Comparison of ENCODE assay signal across 9 cellular contexts in genomic region chr3:128698211-128699011, GRCh38. TPM values are rescaled to one million over a fixed set of nuclear protein-coding genes. Genes with fewer than 3 reads are reported as not detected.
A peak's percentile ranks its signal among the peaks of the same experiment; 100 is the strongest.
DNase-seq lines count a peak whose midpoint lies in the region; ATAC-seq, FAIRE-seq and TF ChIP-seq lines count a peak whose summit lies in the region.
"Had no signal": no experiment of that assay in that cellular context is flagged by ENCODE, and none has a peak within 500 bp of the region (broad histone marks: within the 10 kb centered on the region; RNA-seq: fewer than 3 reads in every experiment).

No MANE protein-coding gene starts in this region.

- no peak for TF ChIP-seq CTCF in SK-N-SH (IDR thresholded peaks at IDR 0.05)
- TF ChIP-seq CTCF in VCaP (conservative IDR thresholded peaks at IDR 0.05) = no peak
- no peak for TF ChIP-seq CTCF in dorsolateral prefrontal cortex (IDR thresholded peaks at IDR 0.05 in 54 of 56, conservative IDR thresholded peaks at IDR 0.05 in 2 of 56; ENCODE audit: low read depth in 1 of 56, partially characterized antibody in 56 of 56)
- no peak for TF ChIP-seq CTCF in HepG2 (CRISPR knock-in tag; IDR thresholded peaks at IDR 0.05)

- peaks cover 5% of the 10 kb centered on the region for H3K4me1 Mint-ChIP-seq in stimulated activated memory B cell treated with anti-CD40 and anti-IgM and Interleukin-4, amounts not matched to agents 10 μg/mL and 1 μg/mL and 100 μg/mL, for 72 hours

- no peaks in the 10 kb centered on the region for H3K9me2 ChIP-seq in SK-N-SH

- FAIRE-seq in HepG2 (lab: Jason Lieb, UNC) = no peak

- H3K36me3 ChIP-seq in SK-N-SH (replicated peaks in 1 of 2; ENCODE audit: control insufficient read depth in 1 of 2, insufficient read depth in 2 of 2, low read length in 1 of 2) (no peaks in the 10 kb centered on the region), HepG2 (replicated peaks in 1 of 2; ENCODE audit: control insufficient read depth in 1 of 2, insufficient read depth in 2 of 2, low read length in 2 of 2) (no peaks in the 10 kb centered on the region)

- no peak for TF ChIP-seq EP300 in SK-N-SH (IDR thresholded peaks at IDR 0.05; ENCODE audit: borderline replicate concordance in 1 of 2, low read depth in 1 of 2, low read length in 1 of 2)
- no peak for TF ChIP-seq EP300 in HepG2 (IDR thresholded peaks at IDR 0.05; ENCODE audit: low read depth in 2 of 2, low read length in 2 of 2)
- TF ChIP-seq EP300 in HepG2 (CRISPR knock-in tag; IDR thresholded peaks at IDR 0.05; ENCODE audit: borderline replicate concordance) = no peak

- peak overlapping the region; percentile 17 for H3K27ac Mint-ChIP-seq in stimulated activated memory B cell treated with anti-CD40 and anti-IgM and Interleukin-4, amounts not matched to agents 10 μg/mL and 1 μg/mL and 100 μg/mL, for 72 hours

- H3K27ac ChIP-seq in SK-N-SH (ENCODE audit: low read depth in 2 of 2, low read length in 1 of 2) (no peak overlapping the region), VCaP (peak overlapping the region; percentile 74), dorsolateral prefrontal cortex (peak overlapping the region in 57 of 59 donors; percentile 27 to 92 (median 77)), HepG2 (ENCODE audit: extremely low read length, insufficient read depth, low read length) (no peak overlapping the region)

- POLR2A ChIA-PET in SK-N-SH (lab: Yijun Ruan, JAX) (no interaction called here), HepG2 (lab: Yijun Ruan, JAX) (no interaction called here)

- no peak for ATAC-seq in SK-N-SH treated with all-trans-retinoic acid at 6 μM for 48 hours
- ATAC-seq in HepG2 = peak; percentile 89
- ATAC-seq in stimulated activated memory B cell treated with anti-CD40 and anti-IgM and Interleukin-4, amounts not matched to agents 10 μg/mL and 1 μg/mL and 100 μg/mL, for 72 hours = peak; percentile 56
- no peak for ATAC-seq in HG02981 (IDR thresholded peaks at IDR 0.05; ENCODE audit: unreplicated experiment)

- peak overlapping the region; percentile 77 for H3K4me3 Mint-ChIP-seq in stimulated activated memory B cell treated with anti-CD40 and anti-IgM and Interleukin-4, amounts not matched to agents 10 μg/mL and 1 μg/mL and 100 μg/mL, for 72 hours

- no peaks in the 10 kb centered on the region for H3F3A ChIP-seq in SK-N-SH (replicated peaks; ENCODE audit: insufficient read depth)

- H3K9ac ChIP-seq in SK-N-SH = no peak overlapping the region
- H3K9ac ChIP-seq in HepG2 (ENCODE audit: insufficient read depth, low read depth, low read length) = no peak overlapping the region

- no peak overlapping the region for H3K4me3 ChIP-seq in SK-N-SH (ENCODE audit: low read depth in 2 of 2, low read length in 1 of 2)
- peak overlapping the region; percentile 41 to 85 (median 67) for H3K4me3 ChIP-seq in dorsolateral prefrontal cortex
- H3K4me3 ChIP-seq in HepG2 (replicated peaks in 1 of 3; ENCODE audit: insufficient read depth in 1 of 3, low read depth in 2 of 3, low read length in 3 of 3) = peak overlapping the region in 2 of 3 experiments; percentile 48 to 68; a peak in 4 of 6 replicates

- H3K4me2 ChIP-seq in SK-N-SH (no peak overlapping the region), HepG2 (ENCODE audit: low read depth, low read length) (peak overlapping the region; percentile 82)

- peaks cover 0 to 16% of the 10 kb centered on the region in 2 experiments; a peak in 2 of 4 replicates for H3K4me1 ChIP-seq in SK-N-SH (ENCODE audit: control insufficient read depth in 1 of 2, insufficient read depth in 2 of 2, low read depth in 1 of 2, low read length in 1 of 2)
- peaks cover 5% of the 10 kb centered on the region for H3K4me1 ChIP-seq in HepG2 (ENCODE audit: insufficient read depth, low read length)

- H3K9me3 Mint-ChIP-seq in stimulated activated memory B cell treated with anti-CD40 and anti-IgM and Interleukin-4, amounts not matched to agents 10 μg/mL and 1 μg/mL and 100 μg/mL, for 72 hours = no peaks in the 10 kb centered on the region

- in situ Hi-C loops in HepG2 (cut with HindIII; ENCODE audit: extremely low pct_ligation_motif_present, low pct_unique_long_range_greater_than_20kb) = no loop called here

- DNase-seq in SK-N-SH (peak; percentile 30), dorsolateral prefrontal cortex (peak in 7 of 10 donors; percentile 36 to 65 (median 48)), HepG2 (ENCODE audit: low spot score) (no peak), RKO (ENCODE audit: low spot score) (no peak)
- DNase-seq: DND-41 had no signal

- intact Hi-C loops in dorsolateral prefrontal cortex (cut with DNase I) = loop anchor here in 1 of 2 donors (1.0 kb wide), 1 partner anchor 17 kb away; no protein-coding TSS in a partner anchor
- intact Hi-C loops in HepG2 (cut with micrococcal nuclease; ENCODE audit: unreplicated experiment) = no loop called here

- no peaks in the 10 kb centered on the region for H3K27me3 ChIP-seq in SK-N-SH (ENCODE audit: insufficient read depth)
- no peaks in the 10 kb centered on the region for H3K27me3 ChIP-seq in dorsolateral prefrontal cortex
- peaks cover 0 to 9% of the 10 kb centered on the region in 2 experiments; a peak in 1 of 5 replicates for H3K27me3 ChIP-seq in HepG2 (ENCODE audit: control insufficient read depth in 1 of 2, insufficient read depth in 2 of 2, low read length in 2 of 2)

- H3K9me3 ChIP-seq in SK-N-SH = no peaks in the 10 kb centered on the region
- no peaks in the 10 kb centered on the region for H3K9me3 ChIP-seq in HepG2 (ENCODE audit: low read length)

- WGBS in SK-N-SH (ENCODE audit: low lambda C conversion rate) = 88% methylated on average over 29 of the region's 53 CpGs
- 58% methylated on average over 30 of the region's 53 CpGs for WGBS in HepG2 (ENCODE audit: low lambda C conversion rate)

- H3K79me2 ChIP-seq in SK-N-SH (ENCODE audit: insufficient read depth) = no peaks in the 10 kb centered on the region
- no peaks in the 10 kb centered on the region for H3K79me2 ChIP-seq in HepG2 (ENCODE audit: insufficient read depth, low read length)

- H3K27me3 Mint-ChIP-seq in stimulated activated memory B cell treated with anti-CD40 and anti-IgM and Interleukin-4, amounts not matched to agents 10 μg/mL and 1 μg/mL and 100 μg/mL, for 72 hours = peaks cover 9% of the 10 kb centered on the region

- H4K20me1 ChIP-seq in SK-N-SH (ENCODE audit: insufficient read depth) (no peaks in the 10 kb centered on the region), HepG2 (ENCODE audit: insufficient read depth, low read length) (no peaks in the 10 kb centered on the region)

- CTCF ChIA-PET in SK-N-SH (lab: Yijun Ruan, JAX) = no interaction called here
- CTCF ChIA-PET in HepG2 (lab: Yijun Ruan, JAX; ENCODE audit: low intra/inter-chr PET ratio, low total read pairs) = no interaction called here

- H3K36me3 Mint-ChIP-seq in stimulated activated memory B cell treated with anti-CD40 and anti-IgM and Interleukin-4, amounts not matched to agents 10 μg/mL and 1 μg/mL and 100 μg/mL, for 72 hours = no peaks in the 10 kb centered on the region

- no peak for TF ChIP-seq POLR2A in HepG2 (IDR thresholded peaks at IDR 0.05; ENCODE audit: insufficient read depth in 1 of 2, low read depth in 2 of 2, low read length in 2 of 2)

- TF ChIP-seq RAD21 in SK-N-SH (IDR thresholded peaks at IDR 0.05; ENCODE audit: low read length) = no peak
- TF ChIP-seq RAD21 in HepG2 (CRISPR knock-in tag; IDR thresholded peaks at IDR 0.05) = no peak

- H2AFZ ChIP-seq in SK-N-SH (ENCODE audit: low read depth) (no peak overlapping the region), HepG2 (ENCODE audit: low read length) (no peak overlapping the region)

- BruUV-seq in HepG2 (replicated peaks; lab: Mats Ljungman, UMichigan) = no TSS peak

RNA-seq across cellular contexts. Expression of gene RAB7A, which starts 27.6 kb away (rescaled TPM):
- polyA plus RNA-seq in SK-N-SH (2012; rRNA removed) (271 and 329 TPM in 2 replicates), HepG2 (2011; rRNA removed) (151 and 182 TPM in 2 replicates)
- polyA plus RNA-seq in SK-N-SH (2012; cell fraction: cytosol; rRNA removed) = 329 and 346 TPM in 2 replicates
- 86.6 and 91.2 TPM in 2 replicates for polyA plus RNA-seq in SK-N-SH (2012; cell fraction: nucleus; rRNA removed)
- total RNA-seq in dorsolateral prefrontal cortex (100 to 1,000 TPM; 221 to 378 (median 299) TPM), HepG2 (2016; rRNA removed; fragmentation: Illumina TruSeq; extraction: Trizol) (26.5 and 49.0 TPM in 2 replicates)
- total RNA-seq in HepG2 (2016; cell fraction: cytosol; rRNA removed; fragmentation: Illumina TruSeq; extraction: Trizol; ENCODE audit: low read depth) = 38.7 and 41.1 TPM in 2 replicates
- total RNA-seq in HepG2 (2016; cell fraction: insoluble cytoplasmic fraction; rRNA removed; fragmentation: Illumina TruSeq; extraction: Trizol) = 28.3 and 46.8 TPM in 2 replicates
- 17.9 and 21.7 TPM in 2 replicates for total RNA-seq in HepG2 (2016; cell fraction: membrane; rRNA removed; fragmentation: Illumina TruSeq; extraction: Trizol)
- total RNA-seq in HepG2 (2016; cell fraction: nucleus; rRNA removed; fragmentation: Illumina TruSeq; extraction: Trizol) = 23.4 and 24.9 TPM in 2 replicates
- 150 and 192 TPM in 2 replicates for polyA plus RNA-seq in HepG2 (2011; cell fraction: cytosol; rRNA removed)
- 22.3 and 35.1 TPM in 2 replicates for polyA plus RNA-seq in HepG2 (2011; cell fraction: nucleus; rRNA removed)
- 113 and 143 TPM in 2 replicates for polyA plus RNA-seq in HepG2 (2012)
- 9.2 and 10.5 TPM in 2 replicates for polyA plus RNA-seq in HepG2 (2016; cell fraction: cytosol; fragmentation: Illumina TruSeq; extraction: Trizol; ENCODE audit: low read depth)
- polyA plus RNA-seq in HepG2 (2016; cell fraction: insoluble cytoplasmic fraction; fragmentation: Illumina TruSeq; extraction: Trizol; ENCODE audit: low read depth) = 212 and 261 TPM in 2 replicates
- 28.1 and 31.8 TPM in 2 replicates for polyA plus RNA-seq in HepG2 (2016; cell fraction: membrane; fragmentation: Illumina TruSeq; extraction: Trizol; ENCODE audit: low read depth)
- polyA plus RNA-seq in HepG2 (2016; cell fraction: nucleus; fragmentation: Illumina TruSeq; extraction: Trizol; ENCODE audit: insufficient read depth, low read depth) = 82.8 and 96.0 TPM in 2 replicates
- polyA minus RNA-seq in HepG2 (2011; rRNA and poly(A)+ RNA removed; ENCODE audit: low replicate concordance) = 149 and 160 TPM in 2 replicates
- polyA minus RNA-seq in HepG2 (2011; cell fraction: cytosol; rRNA and poly(A)+ RNA removed) = 58.7 and 72.0 TPM in 2 replicates
- polyA minus RNA-seq in HepG2 (2011; cell fraction: nucleus; rRNA and poly(A)+ RNA removed) = 34.9 and 44.1 TPM in 2 replicates

RNA-seq across cellular contexts. Expression of gene RPN1, which starts 47.8 kb away (rescaled TPM):
- polyA plus RNA-seq in SK-N-SH (2012; rRNA removed) (162 and 183 TPM in 2 replicates), HepG2 (2011; rRNA removed) (243 and 290 TPM in 2 replicates)
- polyA plus RNA-seq in SK-N-SH (2012; cell fraction: cytosol; rRNA removed) = 140 and 172 TPM in 2 replicates
- polyA plus RNA-seq in SK-N-SH (2012; cell fraction: nucleus; rRNA removed) = 92.3 and 140 TPM in 2 replicates
- total RNA-seq in dorsolateral prefrontal cortex (100 to 1,000 TPM in 12 of 120 experiments, 10 to 100 TPM in 108; 67.6 to 110 (median 88.8) TPM), HepG2 (2016; rRNA removed; fragmentation: Illumina TruSeq; extraction: Trizol) (158 and 342 TPM in 2 replicates)
- total RNA-seq in HepG2 (2016; cell fraction: cytosol; rRNA removed; fragmentation: Illumina TruSeq; extraction: Trizol; ENCODE audit: low read depth) = 95.2 and 99.3 TPM in 2 replicates
- total RNA-seq in HepG2 (2016; cell fraction: insoluble cytoplasmic fraction; rRNA removed; fragmentation: Illumina TruSeq; extraction: Trizol) = 156 and 336 TPM in 2 replicates
- total RNA-seq in HepG2 (2016; cell fraction: membrane; rRNA removed; fragmentation: Illumina TruSeq; extraction: Trizol) = 158 and 173 TPM in 2 replicates
- 246 and 283 TPM in 2 replicates for total RNA-seq in HepG2 (2016; cell fraction: nucleus; rRNA removed; fragmentation: Illumina TruSeq; extraction: Trizol)
- polyA plus RNA-seq in HepG2 (2011; cell fraction: cytosol; rRNA removed) = 241 and 251 TPM in 2 replicates
- 102 and 103 TPM in 2 replicates for polyA plus RNA-seq in HepG2 (2011; cell fraction: nucleus; rRNA removed)
- polyA plus RNA-seq in HepG2 (2012) = 136 and 184 TPM in 2 replicates
- 84.9 and 88.7 TPM in 2 replicates for polyA plus RNA-seq in HepG2 (2016; cell fraction: cytosol; fragmentation: Illumina TruSeq; extraction: Trizol; ENCODE audit: low read depth)
- polyA plus RNA-seq in HepG2 (2016; cell fraction: insoluble cytoplasmic fraction; fragmentation: Illumina TruSeq; extraction: Trizol; ENCODE audit: low read depth) = 124 and 131 TPM in 2 replicates
- 106 and 122 TPM in 2 replicates for polyA plus RNA-seq in HepG2 (2016; cell fraction: membrane; fragmentation: Illumina TruSeq; extraction: Trizol; ENCODE audit: low read depth)
- polyA plus RNA-seq in HepG2 (2016; cell fraction: nucleus; fragmentation: Illumina TruSeq; extraction: Trizol; ENCODE audit: insufficient read depth, low read depth) = 289 and 294 TPM in 2 replicates
- polyA minus RNA-seq in HepG2 (2011; rRNA and poly(A)+ RNA removed; ENCODE audit: low replicate concordance) = 467 and 766 TPM in 2 replicates
- polyA minus RNA-seq in HepG2 (2011; cell fraction: cytosol; rRNA and poly(A)+ RNA removed) = 220 and 227 TPM in 2 replicates
- polyA minus RNA-seq in HepG2 (2011; cell fraction: nucleus; rRNA and poly(A)+ RNA removed) = 116 and 127 TPM in 2 replicates

Comparison
In these comparisons a context has a peak if more than half of its experiments do, and no peak if none do; other contexts are left out.
1. DNase-seq: peak in SK-N-SH (single experiment) and dorsolateral prefrontal cortex (7 of 10); none in HepG2 (single experiment) and RKO (single experiment).
2. H3K27ac ChIP-seq: peak in VCaP (single experiment) and dorsolateral prefrontal cortex (57 of 59); none in SK-N-SH (0 of 2) and HepG2 (single experiment).
3. H3K4me3 ChIP-seq: peak in dorsolateral prefrontal cortex (59 of 59) and HepG2 (2 of 3); none in SK-N-SH (0 of 2).
4. ATAC-seq: peak in HepG2 (single experiment) and stimulated activated memory B cell treated with anti-CD40 and anti-IgM and Interleukin-4, amounts not matched to agents 10 μg/mL and 1 μg/mL and 100 μg/mL, for 72 hours (single experiment); none in SK-N-SH treated with all-trans-retinoic acid at 6 μM for 48 hours (single experiment) and HG02981 (single experiment).
5. RNA of gene RAB7A, which starts 27.6 kb away (total RNA-seq): 221 to 378 TPM in dorsolateral prefrontal cortex; 17.9 to 49.0 TPM in HepG2; every median in the first group is over 4 times any median in the second.
6. Of the 25 proteins assayed by ChIP-seq in both HepG2 and SK-N-SH: peak only in HepG2: ZBTB33; only in SK-N-SH: none; in both: none; in neither: 24.